Comparison of ENCODE assay signal across 8 cellular contexts in genomic region chr1:234478152-234478480, GRCh38. TPM values are rescaled to one million over a fixed set of nuclear protein-coding genes. Genes with fewer than 3 reads are reported as not detected.
DNase-seq lines count a peak whose midpoint lies in the region; ATAC-seq and TF ChIP-seq lines count a peak whose summit lies in the region.

No MANE protein-coding gene starts in this region.

- H3K9ac ChIP-seq in OCI-LY1 (ENCODE audit: low read length) (peak overlapping the region; percentile 77), parathyroid adenoma (no peak overlapping the region)

- H3K4me3 ChIP-seq in OCI-LY1 (ENCODE audit: low read depth, low read length, poor library complexity, severe bottlenecking) (peak overlapping the region; percentile 79), parathyroid adenoma (ENCODE audit: low read depth, low read length) (peak overlapping the region; percentile 64), upper lobe of right lung (peak overlapping the region; percentile 75)

- no peaks in the 10 kb centered on the region for H3K9me2 ChIP-seq in OCI-LY1 (ENCODE audit: low read depth, low read length)

- H3K9me3 ChIP-seq in OCI-LY1 (ENCODE audit: low read length) (no peaks in the 10 kb centered on the region), parathyroid adenoma (ENCODE audit: control insufficient read depth, low read length) (no peaks in the 10 kb centered on the region), upper lobe of right lung (no peaks in the 10 kb centered on the region)

- H3K27ac ChIP-seq in OCI-LY1 (ENCODE audit: low read depth, low read length, poor library complexity, severe bottlenecking) (peak overlapping the region; percentile 58), parathyroid adenoma (no peak overlapping the region), upper lobe of right lung (peak overlapping the region; percentile 86)

- H3K79me2 ChIP-seq in OCI-LY1 (ENCODE audit: insufficient read depth, low read length), result peaks cover 9% of the 10 kb centered on the region
- H3K79me2 ChIP-seq in parathyroid adenoma, result no peaks in the 10 kb centered on the region

- peaks cover 0 to 3% of the 10 kb centered on the region in 2 donors for H3K36me3 Mint-ChIP-seq in CD14-positive monocyte

- intact Hi-C loops in CD14-positive monocyte (cut with micrococcal nuclease) (loop anchor here in 1 of 2 donors (10.0 kb wide), 1 partner anchor 153 kb away; no protein-coding TSS in a partner anchor), upper lobe of right lung (cut with DNase I) (no loop called here)

- peak overlapping the region in 5 of 7 donors; percentile 56 to 87 (median 76) for H3K27ac Mint-ChIP-seq in CD14-positive monocyte

- H4K20me1 ChIP-seq in OCI-LY1 (ENCODE audit: insufficient read depth, low read length), result no peaks in the 10 kb centered on the region

- no peak for DNase-seq in CD14-positive monocyte (ENCODE audit: low spot score)
- peak; percentile 50 to 61 for DNase-seq in activated T-helper 1 cell treated with anti-CD3 and anti-CD28 coated beads, Interleukin-2, amount 50 U/mL, for 16 hours (ENCODE audit: low read depth in 1 of 2, low spot score in 1 of 2)
- peak; percentile 79 for DNase-seq in germinal center (ENCODE audit: low spot score)
- DNase-seq in upper lobe of right lung, result peak; percentile 90

- 0 out of 2 replicates have a peak, but pooled peaks cover 6% of the 10 kb centered on the region for H3F3A ChIP-seq in OCI-LY1 (ENCODE audit: insufficient read depth, low read length)

- ATAC-seq in GM19324 (IDR thresholded peaks at IDR 0.05; ENCODE audit: low FRiP score, unreplicated experiment) (peak; percentile 76), HG03432 (IDR thresholded peaks at IDR 0.05; ENCODE audit: unreplicated experiment) (peak; percentile 67), upper lobe of right lung (peak; percentile 84)

- no peaks in the 10 kb centered on the region for H3K27me3 ChIP-seq in OCI-LY1 (ENCODE audit: insufficient read depth, low read length)
- H3K27me3 ChIP-seq in parathyroid adenoma (ENCODE audit: control insufficient read depth, insufficient read depth, low read length), result no peaks in the 10 kb centered on the region
- H3K27me3 ChIP-seq in upper lobe of right lung, result no peaks in the 10 kb centered on the region

- TF ChIP-seq CTCF in CD14-positive monocyte (IDR thresholded peaks at IDR 0.05) (no peak), OCI-LY1 (IDR thresholded peaks at IDR 0.05; ENCODE audit: low read length) (no peak), parathyroid adenoma (IDR thresholded peaks at IDR 0.05) (no peak), upper lobe of right lung (IDR thresholded peaks at IDR 0.05) (no peak)

- no peaks in the 10 kb centered on the region for H3K36me3 ChIP-seq in OCI-LY1 (ENCODE audit: insufficient read depth, low read length)
- H3K36me3 ChIP-seq in parathyroid adenoma (ENCODE audit: control insufficient read depth, insufficient read depth, low read length), result no peaks in the 10 kb centered on the region
- H3K36me3 ChIP-seq in upper lobe of right lung, result no peaks in the 10 kb centered on the region

- peaks cover 0 to 2% (median 0%) of the 10 kb centered on the region in 7 donors for H3K9me3 Mint-ChIP-seq in CD14-positive monocyte

- H3K4me1 ChIP-seq in OCI-LY1 (ENCODE audit: insufficient read depth, low read length, severe bottlenecking) (peaks cover 48% of the 10 kb centered on the region), parathyroid adenoma (no peaks in the 10 kb centered on the region), upper lobe of right lung (peaks cover 25% of the 10 kb centered on the region)

- peak overlapping the region; percentile 83 for H3K4me2 ChIP-seq in OCI-LY1 (ENCODE audit: low read length)
- H3K4me2 ChIP-seq in parathyroid adenoma (ENCODE audit: low read length), result peak overlapping the region; percentile 95

- peaks cover 0 to 8% (median 6%) of the 10 kb centered on the region in 3 donors for H3K27me3 Mint-ChIP-seq in CD14-positive monocyte (ENCODE audit: low read depth in 3 of 3)

- H3K4me3 Mint-ChIP-seq in CD14-positive monocyte, result peak overlapping the region; percentile 85 to 91

- peaks cover 40% of the 10 kb centered on the region for H3K4me1 Mint-ChIP-seq in CD14-positive monocyte

- no peak overlapping the region for H2AFZ ChIP-seq in OCI-LY1 (ENCODE audit: low read length)
- H2AFZ ChIP-seq in parathyroid adenoma, result peak overlapping the region; percentile 84

RNA-seq across cellular contexts. Expression of gene TARBP1, which starts 0.9 kb away (rescaled TPM):
- 1 to 10 TPM; 1.4 to 3.2 TPM for polyA plus RNA-seq in CD14-positive monocyte
- total RNA-seq in upper lobe of right lung, result 18.3 TPM
